17 cellular contexts compared by ENCODE assay signal in genomic region chr3:122435950-122436349, GRCh38. TPM values are rescaled to one million over a fixed set of nuclear protein-coding genes. Genes with fewer than 3 reads are reported as not detected.
DNase-seq lines count a peak whose midpoint lies in the region; ATAC-seq and TF ChIP-seq lines count a peak whose summit lies in the region.
"Had no signal": no experiment of that assay in that cellular context is flagged by ENCODE, and none has a peak within 500 bp of the region (broad histone marks: within the 10 kb centered on the region; RNA-seq: fewer than 3 reads in every experiment).

No MANE protein-coding gene starts in this region.

- no peak overlapping the region for H2AFZ ChIP-seq in OCI-LY7 (ENCODE audit: low read length)
- H2AFZ ChIP-seq: GM23248 had no signal

- H3K9me3 Mint-ChIP-seq in activated naive CD4-positive, alpha-beta T cell treated with anti-CD3 and anti-CD28 coated beads, Interleukin-2, amount 50 U/mL, for 24 hours: no peaks in the 10 kb centered on the region
- no peaks in the 10 kb centered on the region for H3K9me3 Mint-ChIP-seq in activated naive CD4-positive, alpha-beta T cell treated with anti-CD3 and anti-CD28 coated beads, Interleukin-2, amount 50 U/mL, for 72 hours
- peaks cover 31% of the 10 kb centered on the region for H3K9me3 Mint-ChIP-seq in endodermal cell

- POLR2A ChIA-PET in OCI-LY7 (lab: Charles Lee): no interaction called here

- no peak overlapping the region for H3K4me3 Mint-ChIP-seq in activated naive CD4-positive, alpha-beta T cell treated with anti-CD3 and anti-CD28 coated beads, Interleukin-2, amount 50 U/mL, for 24 hours
- H3K4me3 Mint-ChIP-seq in endodermal cell: no peak overlapping the region
- H3K4me3 Mint-ChIP-seq: CD14-positive monocyte; CD4-positive, alpha-beta memory T cell had no signal

- H4K20me1 ChIP-seq in OCI-LY7 (ENCODE audit: insufficient read depth, low read length): no peaks in the 10 kb centered on the region
- H4K20me1 ChIP-seq: BLaER1 had no signal

- no peak for TF ChIP-seq POLR2A in prostate gland (IDR thresholded peaks at IDR 0.05)

- intact Hi-C loops in OCI-LY7 (cut with micrococcal nuclease; ENCODE audit: unreplicated experiment): no loop called here
- intact Hi-C loops in prostate gland (cut with DNase I): no loop called here
- intact Hi-C loops in ascending aorta (cut with DNase I): no loop called here

- peak overlapping the region; percentile 18 for H3K27ac Mint-ChIP-seq in activated naive CD4-positive, alpha-beta T cell treated with anti-CD3 and anti-CD28 coated beads, Interleukin-2, amount 50 U/mL, for 24 hours
- H3K27ac Mint-ChIP-seq in activated naive CD4-positive, alpha-beta T cell treated with anti-CD3 and anti-CD28 coated beads, Interleukin-2, amount 50 U/mL, for 72 hours: peak overlapping the region in 1 of 2 donors; percentile 32
- no peak overlapping the region for H3K27ac Mint-ChIP-seq in endodermal cell
- H3K27ac Mint-ChIP-seq: CD14-positive monocyte had no signal

- peaks cover 88% of the 10 kb centered on the region for H3K36me3 ChIP-seq in OCI-LY7 (ENCODE audit: insufficient read depth, low read length)
- peaks cover 89% of the 10 kb centered on the region for H3K36me3 ChIP-seq in endodermal cell (ENCODE audit: control insufficient read depth, insufficient read depth, low read length)
- H3K36me3 ChIP-seq in prostate gland: peaks cover 0 to under 1% of the 10 kb centered on the region in 2 donors
- H3K36me3 ChIP-seq in ascending aorta: peaks cover 67 to 74% of the 10 kb centered on the region in 2 donors

- H3K27ac ChIP-seq in OCI-LY7 (ENCODE audit: low read depth, low read length, poor library complexity, severe bottlenecking) (no peak overlapping the region), endodermal cell (ENCODE audit: low read depth, low read length) (no peak overlapping the region), prostate gland (no peak overlapping the region), ascending aorta (no peak overlapping the region)
- H3K27ac ChIP-seq: BLaER1, GM23248, HL-60 had no signal

- CTCF ChIA-PET in OCI-LY7 (lab: Charles Lee; ENCODE audit: unreplicated experiment): no interaction called here

- no peak overlapping the region for H3K4me2 ChIP-seq in OCI-LY7 (ENCODE audit: low read length)
- H3K4me2 ChIP-seq: BLaER1 had no signal

- H3K4me1 ChIP-seq in OCI-LY7 (ENCODE audit: insufficient read depth, low read length, poor library complexity, severe bottlenecking): no peaks in the 10 kb centered on the region
- H3K4me1 ChIP-seq in endodermal cell (ENCODE audit: control insufficient read depth, insufficient read depth, low read length): no peaks in the 10 kb centered on the region
- H3K4me1 ChIP-seq in prostate gland (replicated peaks): no peaks in the 10 kb centered on the region
- no peaks in the 10 kb centered on the region for H3K4me1 ChIP-seq in ascending aorta
- H3K4me1 ChIP-seq: BLaER1 had no signal

- H3K9me3 ChIP-seq in OCI-LY7 (ENCODE audit: low read length): peaks cover 18% of the 10 kb centered on the region
- peaks cover 47% of the 10 kb centered on the region for H3K9me3 ChIP-seq in endodermal cell (ENCODE audit: control insufficient read depth, low read length)
- no peaks in the 10 kb centered on the region for H3K9me3 ChIP-seq in prostate gland
- H3K9me3 ChIP-seq in ascending aorta: no peaks in the 10 kb centered on the region

- H3K4me1 Mint-ChIP-seq in activated naive CD4-positive, alpha-beta T cell treated with anti-CD3 and anti-CD28 coated beads, Interleukin-2, amount 50 U/mL, for 24 hours: peaks cover 3% of the 10 kb centered on the region
- H3K4me1 Mint-ChIP-seq in endodermal cell: no peaks in the 10 kb centered on the region
- H3K4me1 Mint-ChIP-seq: CD14-positive monocyte had no signal

- 98 to 99% methylated on average over 5 to 9 of the region's 9 CpGs for WGBS in endodermal cell (ENCODE audit: insufficient coverage in 1 of 2, insufficient read length in 1 of 2), 2 experiments
- 97% methylated on average over 9 of the region's 9 CpGs for whole genome bisulfite sequencing in prostate gland

- H3K27me3 Mint-ChIP-seq in activated naive CD4-positive, alpha-beta T cell treated with anti-CD3 and anti-CD28 coated beads, Interleukin-2, amount 50 U/mL, for 24 hours: no peaks in the 10 kb centered on the region
- H3K27me3 Mint-ChIP-seq in endodermal cell (ENCODE audit: insufficient read depth): no peaks in the 10 kb centered on the region
- H3K27me3 Mint-ChIP-seq: CD4-positive, alpha-beta memory T cell had no signal

- H3K27me3 ChIP-seq in endodermal cell (ENCODE audit: control insufficient read depth, insufficient read depth, low read length, poor library complexity, severe bottlenecking): no peaks in the 10 kb centered on the region
- no peaks in the 10 kb centered on the region for H3K27me3 ChIP-seq in prostate gland (replicated peaks; ENCODE audit: insufficient read depth)
- no peaks in the 10 kb centered on the region for H3K27me3 ChIP-seq in ascending aorta
- H3K27me3 ChIP-seq: BLaER1 had no signal

- no peaks in the 10 kb centered on the region for H3K9me2 ChIP-seq in OCI-LY7 (ENCODE audit: insufficient read depth, low read length)

- no peak for DNase-seq in activated naive CD4-positive, alpha-beta T cell treated with anti-CD3 and anti-CD28 coated beads, Interleukin-2, amount 50 U/mL, for 72 hours (ENCODE audit: low spot score in 2 of 2)
- DNase-seq in OCI-LY7 (ENCODE audit: low spot score) (peak; percentile 11), endodermal cell (no peak), prostate gland (ENCODE audit: low spot score) (no peak), ascending aorta (ENCODE audit: low spot score in 2 of 2) (no peak)
- DNase-seq in stimulated activated CD4-positive, alpha-beta T cell treated with anti-CD3 and anti-CD28 coated beads, Interleukin-4, amount 100 ng/mL, for 24 hours: no peak
- DNase-seq: 8988T; Calu3; CD4-positive, alpha-beta memory T cell; DMS79 treated with DMSO at 0.1 percent for 48 hours; GF-D8; GM23248; HCEC 1CT had no signal

- BruUV-seq in OCI-LY7 (replicated peaks; lab: Mats Ljungman, UMichigan): no TSS peak

- TF ChIP-seq CTCF in OCI-LY7 (conservative IDR thresholded peaks at IDR 0.05; ENCODE audit: low read length): no peak
- TF ChIP-seq CTCF in endodermal cell (conservative IDR thresholded peaks at IDR 0.05): no peak
- no peak for TF ChIP-seq CTCF in prostate gland (IDR thresholded peaks at IDR 0.05)
- no peak for TF ChIP-seq CTCF in ascending aorta (IDR thresholded peaks at IDR 0.05)

- no peaks in the 10 kb centered on the region for H3K79me2 ChIP-seq in OCI-LY7 (ENCODE audit: insufficient read depth, low read depth, low read length)

- peaks cover 62% of the 10 kb centered on the region for H3K36me3 Mint-ChIP-seq in activated naive CD4-positive, alpha-beta T cell treated with anti-CD3 and anti-CD28 coated beads, Interleukin-2, amount 50 U/mL, for 24 hours
- peaks cover 34 to 38% of the 10 kb centered on the region in 2 donors for H3K36me3 Mint-ChIP-seq in activated naive CD4-positive, alpha-beta T cell treated with anti-CD3 and anti-CD28 coated beads, Interleukin-2, amount 50 U/mL, for 72 hours
- H3K36me3 Mint-ChIP-seq in endodermal cell (ENCODE audit: low read depth): peaks cover 88% of the 10 kb centered on the region

- H3K4me3 ChIP-seq in OCI-LY7 (ENCODE audit: low read depth, low read length, poor library complexity, severe bottlenecking) (no peak overlapping the region), endodermal cell (ENCODE audit: low read length) (peak overlapping the region; percentile 55), prostate gland (no peak overlapping the region), ascending aorta (no peak overlapping the region)
- H3K4me3 ChIP-seq: GM23248 had no signal

- no peak overlapping the region for H3K9ac ChIP-seq in endodermal cell (ENCODE audit: extremely low read depth, low read length, poor library complexity, severe bottlenecking)
- H3K9ac ChIP-seq: BLaER1, GM23248 had no signal

- ATAC-seq in activated naive CD4-positive, alpha-beta T cell treated with anti-CD3 and anti-CD28 coated beads, Interleukin-2, amount 50 U/mL, for 72 hours: no peak

RNA-seq across cellular contexts. Expression of gene WDR5B, which starts 20.1 kb away (rescaled TPM):
- total RNA-seq in activated naive CD4-positive, alpha-beta T cell treated with anti-CD3 and anti-CD28 coated beads, Interleukin-2, amount 50 U/mL, for 72 hours: 1 to 10 TPM; 2.3 to 3.1 TPM
- 6.9 and 8.3 TPM in 2 replicates for total RNA-seq in OCI-LY7 (2014; rRNA removed; shearing (Covaris generic))
- 6.3 and 7.3 TPM in 2 replicates for total RNA-seq in OCI-LY7 (2022)
- 1 to 10 TPM; 4.2 to 4.9 TPM for total RNA-seq in endodermal cell
- 8.0 TPM for polyA plus RNA-seq in endodermal cell (2013, experiment 1 of 2)
- 6.3 TPM for polyA plus RNA-seq in endodermal cell (2013, experiment 2 of 2)
- total RNA-seq in prostate gland: 1 to 10 TPM; 4.5 to 6.5 TPM
- 1.8 TPM for total RNA-seq in ascending aorta

RNA-seq across cellular contexts. Expression of gene FAM162A, which starts 52.0 kb away (rescaled TPM):
- total RNA-seq in activated naive CD4-positive, alpha-beta T cell treated with anti-CD3 and anti-CD28 coated beads, Interleukin-2, amount 50 U/mL, for 72 hours: 100 to 1,000 TPM in 1 of 2 donors, 10 to 100 TPM in 1; 51.2 to 194 TPM
- total RNA-seq in OCI-LY7 (2014; rRNA removed; shearing (Covaris generic)): 27.9 and 43.2 TPM in 2 replicates
- total RNA-seq in OCI-LY7 (2022) (36.0 and 61.1 TPM in 2 replicates), endodermal cell (10 to 100 TPM; 40.9 to 61.7 TPM), prostate gland (10 to 100 TPM; 12.9 to 87.9 TPM), ascending aorta (17.1 TPM)
- polyA plus RNA-seq in endodermal cell (2013, experiment 1 of 2): 72.1 TPM
- 63.4 TPM for polyA plus RNA-seq in endodermal cell (2013, experiment 2 of 2)

RNA-seq across cellular contexts. Expression of gene MIX23, which starts 52.9 kb away (rescaled TPM):
- 10 to 100 TPM; 52.0 to 99.6 TPM for total RNA-seq in activated naive CD4-positive, alpha-beta T cell treated with anti-CD3 and anti-CD28 coated beads, Interleukin-2, amount 50 U/mL, for 72 hours
- 44.7 and 55.3 TPM in 2 replicates for total RNA-seq in OCI-LY7 (2014; rRNA removed; shearing (Covaris generic))
- 59.2 and 71.3 TPM in 2 replicates for total RNA-seq in OCI-LY7 (2022)
- 10 to 100 TPM; 54.1 to 62.6 TPM for total RNA-seq in endodermal cell
- 52.7 TPM for polyA plus RNA-seq in endodermal cell (2013, experiment 1 of 2)
- 48.9 TPM for polyA plus RNA-seq in endodermal cell (2013, experiment 2 of 2)
- total RNA-seq in prostate gland: 10 to 100 TPM; 13.8 to 16.8 TPM
- total RNA-seq in ascending aorta: not detected

Comparison
In these comparisons a context has a peak if more than half of its experiments do, and no peak if none do; other contexts are left out.
1. RNA of gene MIX23, which starts 52.9 kb away (total RNA-seq): 52.0 to 99.6 TPM in activated naive CD4-positive, alpha-beta T cell treated with anti-CD3 and anti-CD28 coated beads, Interleukin-2, amount 50 U/mL, for 72 hours, 44.7 to 71.3 TPM in OCI-LY7, 54.1 to 62.6 TPM in endodermal cell and 13.8 to 16.8 TPM in prostate gland; not detected in ascending aorta (single experiment); every median in the first group is over 10 times any median in the second.